27 cellular contexts compared by ENCODE assay signal in the genomic region with DNA sequence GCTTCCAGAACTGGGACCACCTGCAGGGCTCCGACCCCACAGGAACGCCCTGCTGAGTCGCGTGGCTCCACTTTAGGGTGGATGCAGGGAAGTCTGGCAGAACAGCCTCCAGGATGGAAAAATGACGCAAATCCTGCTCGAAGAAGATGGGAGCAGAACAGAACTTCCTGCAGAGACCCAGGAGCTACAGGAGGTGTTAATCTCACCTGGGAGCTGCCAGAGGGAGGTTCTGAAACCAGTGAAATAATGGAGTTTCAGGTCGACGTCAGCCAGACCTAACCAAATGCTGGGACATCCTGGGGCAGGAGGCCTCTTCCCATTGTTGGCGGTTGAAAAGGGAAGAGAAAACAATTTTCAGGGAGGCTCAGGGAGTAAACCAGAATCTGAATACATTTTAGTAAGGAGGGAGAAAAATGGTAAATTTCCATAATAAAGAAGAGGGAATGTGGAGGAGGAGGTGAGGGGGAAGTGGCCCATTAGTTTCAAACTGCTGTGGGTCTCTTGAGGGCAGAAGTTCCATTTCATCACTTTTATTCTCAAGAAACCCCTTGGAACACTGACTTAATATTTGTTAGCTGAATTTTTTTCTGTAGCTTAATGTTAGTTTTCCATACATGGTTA.
"Had no signal": no experiment of that assay in that cellular context is flagged by ENCODE, and none has a peak within 500 bp of the region (broad histone marks: within the 10 kb centered on the region; RNA-seq: fewer than 3 reads in every experiment).

No MANE protein-coding gene starts in this region.

- H3K4me3 Mint-ChIP-seq: activated CD8-positive, alpha-beta T cell treated with anti-CD3 and anti-CD28 coated beads, Interleukin-2, amount 10 ng/mL, durations not matched to agents 7 days and 5 days; activated naive CD8-positive, alpha-beta T cell treated with anti-CD3 and anti-CD28 coated beads for 36 hours; activated T-helper 17 cell treated with anti-CD3 and anti-CD28 coated beads, Interleukin-2, amount 50 U/mL, for 72 hours; mesothelial cell of epicardium; naive thymus-derived CD8-positive, alpha-beta T cell; stimulated activated memory B cell treated with anti-CD40 and anti-IgM and Interleukin-4, amounts not matched to agents 10 μg/mL and 1 μg/mL and 100 μg/mL, for 72 hours; T-helper 2 cell treated with Interferon-gamma antibody and Interleukin-4, amounts not matched to agents 5 μg/mL and 100 μg/mL, for 36 hours had no signal

- DNase-seq: activated CD4-positive, alpha-beta T cell treated with anti-CD3 and anti-CD28 coated beads for 1 hour; activated CD4-positive, alpha-beta T cell treated with anti-CD3 and anti-CD28 coated beads, Interleukin-2, amount 50 U/mL, for 1 hour; activated CD8-positive, alpha-beta T cell treated with anti-CD3 and anti-CD28 coated beads, Interleukin-2, amount 10 ng/mL, durations not matched to agents 7 days and 5 days; activated naive CD4-positive, alpha-beta T cell; activated naive CD8-positive, alpha-beta T cell treated with anti-CD3 and anti-CD28 coated beads for 36 hours; activated T-cell treated with anti-CD3 and anti-CD28 coated beads, Interleukin-2, amount 50 U/mL, for 1 hour; amygdala; cerebellar nuclear complex; esophagus squamous epithelium; gastrocnemius medialis; hippocampal formation; left ventricle myocardium inferior; naive thymus-derived CD8-positive, alpha-beta T cell; retina; sigmoid colon; stimulated activated CD4-positive, alpha-beta T cell treated with anti-CD3 and anti-CD28 coated beads, Interleukin-15, amount 100 ng/mL, for 24 hours; stomach had no signal

- H3K9me3 Mint-ChIP-seq: activated T-helper 17 cell treated with anti-CD3 and anti-CD28 coated beads, Interleukin-2, amount 50 U/mL, for 72 hours; mesothelial cell of epicardium; T-helper 2 cell treated with Interferon-gamma antibody and Interleukin-4, amounts not matched to agents 5 μg/mL and 100 μg/mL, for 36 hours had no signal

- H3K4me2 ChIP-seq: smooth muscle cell had no signal

- ATAC-seq: activated CD8-positive, alpha-beta T cell treated with anti-CD3 and anti-CD28 coated beads, Interleukin-2, amount 10 ng/mL, durations not matched to agents 7 days and 5 days; activated T-helper 17 cell treated with anti-CD3 and anti-CD28 coated beads, Interleukin-2, amount 50 U/mL, for 72 hours; gastrocnemius medialis; naive thymus-derived CD8-positive, alpha-beta T cell; stimulated activated memory B cell treated with anti-CD40 and anti-IgM and Interleukin-4, amounts not matched to agents 10 μg/mL and 1 μg/mL and 100 μg/mL, for 72 hours had no signal

- H3K27ac Mint-ChIP-seq: activated CD8-positive, alpha-beta T cell treated with anti-CD3 and anti-CD28 coated beads, Interleukin-2, amount 10 ng/mL, durations not matched to agents 7 days and 5 days; activated naive CD8-positive, alpha-beta T cell treated with anti-CD3 and anti-CD28 coated beads for 36 hours; activated T-helper 17 cell treated with anti-CD3 and anti-CD28 coated beads, Interleukin-2, amount 50 U/mL, for 72 hours; mesothelial cell of epicardium; naive thymus-derived CD8-positive, alpha-beta T cell; stimulated activated memory B cell treated with anti-CD40 and anti-IgM and Interleukin-4, amounts not matched to agents 10 μg/mL and 1 μg/mL and 100 μg/mL, for 72 hours; T-helper 2 cell treated with Interferon-gamma antibody and Interleukin-4, amounts not matched to agents 5 μg/mL and 100 μg/mL, for 36 hours had no signal

- H3K36me3 Mint-ChIP-seq: activated naive CD8-positive, alpha-beta T cell treated with anti-CD3 and anti-CD28 coated beads for 36 hours; mesothelial cell of epicardium; naive thymus-derived CD8-positive, alpha-beta T cell; stimulated activated memory B cell treated with anti-CD40 and anti-IgM and Interleukin-4, amounts not matched to agents 10 μg/mL and 1 μg/mL and 100 μg/mL, for 72 hours had no signal

- H3K9me3 ChIP-seq: esophagus squamous epithelium, gastrocnemius medialis, left ventricle myocardium inferior, sigmoid colon, stomach, suprapubic skin, tibial nerve had no signal

- H3K27me3 ChIP-seq: esophagus squamous epithelium, gastrocnemius medialis, tibial nerve had no signal

- H3K4me1 Mint-ChIP-seq: activated naive CD8-positive, alpha-beta T cell treated with anti-CD3 and anti-CD28 coated beads for 36 hours; activated T-helper 17 cell treated with anti-CD3 and anti-CD28 coated beads, Interleukin-2, amount 50 U/mL, for 72 hours; mesothelial cell of epicardium; stimulated activated memory B cell treated with anti-CD40 and anti-IgM and Interleukin-4, amounts not matched to agents 10 μg/mL and 1 μg/mL and 100 μg/mL, for 72 hours had no signal

- H3K4me1 ChIP-seq: esophagus squamous epithelium, gastrocnemius medialis, left ventricle myocardium inferior, sigmoid colon, stomach, suprapubic skin, tibial nerve had no signal

- H3K27ac ChIP-seq: coronary artery, esophagus squamous epithelium, gastrocnemius medialis, left ventricle myocardium inferior, sigmoid colon, stomach, suprapubic skin, tibial nerve, VCaP had no signal

- H3K4me3 ChIP-seq: coronary artery, esophagus squamous epithelium, gastrocnemius medialis, left ventricle myocardium inferior, sigmoid colon, smooth muscle cell, stomach, suprapubic skin, tibial nerve had no signal

- FAIRE-seq: urothelium cell line had no signal

- H3K36me3 ChIP-seq: esophagus squamous epithelium, gastrocnemius medialis, left ventricle myocardium inferior, sigmoid colon, stomach, suprapubic skin, tibial nerve had no signal
